In the genomic region with DNA sequence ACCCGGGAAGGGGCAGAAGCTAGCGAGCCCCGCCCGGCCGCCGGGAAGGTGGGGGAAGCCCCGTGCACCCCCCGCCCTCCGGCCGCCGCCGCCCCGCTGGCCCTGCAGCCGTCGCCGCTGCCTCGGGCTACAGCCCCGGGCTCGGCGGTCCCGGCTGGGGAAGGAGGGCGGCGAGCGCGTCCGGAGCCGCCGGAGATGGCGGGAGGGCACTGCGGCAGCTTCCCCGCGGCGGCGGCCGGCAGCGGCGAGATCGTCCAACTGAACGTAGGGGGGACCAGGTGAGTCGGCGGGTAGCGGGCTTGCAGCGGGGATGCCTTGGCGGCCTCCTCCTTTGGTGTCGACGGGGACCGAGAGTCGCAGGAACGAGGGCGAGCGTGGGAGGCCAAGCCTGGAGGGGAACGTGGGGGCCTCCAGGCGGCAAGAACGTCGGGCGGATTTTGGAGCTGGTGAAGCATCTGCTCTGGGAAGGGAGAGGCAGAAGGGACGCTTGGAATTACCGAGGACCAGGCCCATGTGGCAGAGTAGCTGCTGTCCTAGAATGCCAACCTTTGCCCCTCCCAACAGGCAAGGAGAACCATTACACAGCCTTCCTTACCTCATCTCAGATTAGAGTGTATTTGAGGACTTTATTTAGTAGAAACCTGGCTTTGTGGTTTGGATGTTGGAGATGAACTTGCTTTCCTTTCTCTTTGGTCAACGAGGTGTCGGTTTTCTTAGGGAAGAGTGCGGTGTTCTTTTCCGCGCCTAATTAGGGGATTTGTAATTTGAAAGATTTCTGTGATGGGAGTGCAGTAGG, we compare ENCODE assay signal across 8 cellular contexts. TPM values are rescaled to one million over a fixed set of nuclear protein-coding genes. Genes with fewer than 3 reads are reported as not detected.
DNase-seq lines count a peak whose midpoint lies in the region; ATAC-seq and TF ChIP-seq lines count a peak whose summit lies in the region.

No MANE protein-coding gene starts in this region.

- in situ Hi-C loops in Panc1 (cut with HindIII; ENCODE audit: low pct_unique_long_range_greater_than_20kb, low sequenced_read_pairs), result no loop called here

- no TSS peak for BruUV-seq in Panc1 (replicated peaks; lab: Mats Ljungman, UMichigan)

- POLR2A ChIA-PET in Panc1 (lab: Charles Lee), result no interaction called here

- no peaks in the 10 kb centered on the region for H4K20me1 ChIP-seq in Karpas-422 (ENCODE audit: insufficient read depth, low read depth, low read length)

- H3K27ac ChIP-seq in HUES64 (ENCODE audit: low read depth, low read length), result peak overlapping the region; percentile 68
- peak overlapping the region; percentile 92 for H3K27ac ChIP-seq in Panc1 (ENCODE audit: low read length)
- peak overlapping the region; percentile 1 for H3K27ac ChIP-seq in adipose tissue (ENCODE audit: low read depth, low read length)
- H3K27ac ChIP-seq in Karpas-422 (ENCODE audit: low read length), result no peak overlapping the region

- peaks cover 17% of the 10 kb centered on the region; the same call in 1 of the 2 replicates for H3K4me1 ChIP-seq in HUES64 (ENCODE audit: insufficient read depth, low read length)
- peaks cover 26% of the 10 kb centered on the region for H3K4me1 ChIP-seq in Panc1 (ENCODE audit: control insufficient read depth, insufficient read depth, low read length)
- H3K4me1 ChIP-seq in Karpas-422 (ENCODE audit: low read length), result no peaks in the 10 kb centered on the region

- H2AFZ ChIP-seq in Karpas-422 (ENCODE audit: low read length), result no peak overlapping the region

- H3K79me2 ChIP-seq in Karpas-422 (ENCODE audit: low read length), result no peaks in the 10 kb centered on the region

- DNase-seq in EH (ENCODE audit: low read depth) (peak; percentile 68), Panc1 (ENCODE audit: low read depth, low spot score) (peak; percentile 42), left cardiac atrium (peak; percentile 50), pons (ENCODE audit: low spot score) (peak; percentile 80), Karpas-422 (no peak)

- H3K36me3 ChIP-seq in HUES64 (ENCODE audit: insufficient read depth, low read length) (no peaks in the 10 kb centered on the region), Panc1 (ENCODE audit: control insufficient read depth, insufficient read depth, low read length) (peaks cover 2% of the 10 kb centered on the region; the same call in 1 of the 2 replicates), Karpas-422 (ENCODE audit: insufficient read depth, low read length) (no peaks in the 10 kb centered on the region)

- H3K27me3 ChIP-seq in HUES64 (ENCODE audit: insufficient read depth, low read length), result no peaks in the 10 kb centered on the region
- H3K27me3 ChIP-seq in Panc1 (ENCODE audit: control insufficient read depth, insufficient read depth, low read length), result no peaks in the 10 kb centered on the region
- no peaks in the 10 kb centered on the region for H3K27me3 ChIP-seq in Karpas-422 (ENCODE audit: low read length)

- H3K9me2 ChIP-seq in Karpas-422 (replicated peaks; ENCODE audit: insufficient read depth, low read length), result no peaks in the 10 kb centered on the region

- ATAC-seq in GM21619 (IDR thresholded peaks at IDR 0.05; ENCODE audit: unreplicated experiment) (peak; percentile 53), Panc1 (peak; percentile 84), left cardiac atrium (peak; percentile 80 to 85)

- CTCF ChIA-PET in Panc1 (lab: Charles Lee), result no interaction called here

- no peaks in the 10 kb centered on the region for H3K9me3 ChIP-seq in HUES64 (ENCODE audit: insufficient read depth, low read depth, low read length)
- H3K9me3 ChIP-seq in Panc1 (ENCODE audit: control insufficient read depth, insufficient read depth, low read depth, low read length), result no peaks in the 10 kb centered on the region
- H3K9me3 ChIP-seq in Karpas-422 (ENCODE audit: low read length), result no peaks in the 10 kb centered on the region

- no peak for TF ChIP-seq CTCF in Panc1 (IDR thresholded peaks at IDR 0.05)

- no peak overlapping the region for H3K4me2 ChIP-seq in Karpas-422 (ENCODE audit: low read depth, low read length, poor library complexity, severe bottlenecking)

- WGBS in HUES64, result 1% methylated on average over 63 of the region's 63 CpGs
- WGBS in adipose tissue, 3 donors, result 0% methylated on average over 51 to 63 of the region's 63 CpGs

- intact Hi-C loops in Panc1 (cut with micrococcal nuclease; ENCODE audit: unreplicated experiment), result no loop called here
- intact Hi-C loops in left cardiac atrium (cut with DNase I), result no loop called here

- H3K4me3 ChIP-seq in HUES64 (ENCODE audit: low read length) (peak overlapping the region; percentile 77), Panc1 (ENCODE audit: low read depth in 2 of 2, low read length in 2 of 2) (peak overlapping the region; percentile 79 to 82), Karpas-422 (ENCODE audit: low read length) (no peak overlapping the region)

- peak overlapping the region; percentile 88 for H3K9ac ChIP-seq in HUES64 (ENCODE audit: low read depth, low read length)
- H3K9ac ChIP-seq in Karpas-422 (ENCODE audit: low read length), result no peak overlapping the region

RNA-seq across cellular contexts. Expression of a gene that starts 0.6 kb away (rescaled TPM):
- polyA plus RNA-seq in HUES64 (2013, experiment 1 of 2), result 42.2 TPM
- polyA plus RNA-seq in HUES64 (2013, experiment 2 of 2), result 41.8 TPM
- total RNA-seq in Panc1 (2021; ENCODE audit: unreplicated experiment) (34.7 TPM), left cardiac atrium (10 to 100 TPM; 16.4 to 17.2 TPM)
- polyA plus RNA-seq in Panc1 (2012; ENCODE audit: insufficient read length), result 15.3 TPM
- polyA plus RNA-seq in adipose tissue, result 10 to 100 TPM; 15.7 to 40.7 (median 21.1) TPM
- total RNA-seq in Karpas-422 (2014; rRNA removed; shearing (Covaris generic); ENCODE audit: low replicate concordance), result not detected in 2 replicates

Comparison
In these comparisons a context has a peak if more than half of its experiments do, and no peak if none do; other contexts are left out.
1. RNA of a gene that starts 0.6 kb away (total RNA-seq): 34.7 TPM in Panc1 (single experiment) and 16.4 to 17.2 TPM in left cardiac atrium; not detected in Karpas-422; every median in the first group is over 10 times any median in the second.
2. Peak in every context shown above with its lines, with median percentiles within 50 percentile points of each other: ATAC-seq.